ENCODE assay signal across 11 cellular contexts in the genomic region with DNA sequence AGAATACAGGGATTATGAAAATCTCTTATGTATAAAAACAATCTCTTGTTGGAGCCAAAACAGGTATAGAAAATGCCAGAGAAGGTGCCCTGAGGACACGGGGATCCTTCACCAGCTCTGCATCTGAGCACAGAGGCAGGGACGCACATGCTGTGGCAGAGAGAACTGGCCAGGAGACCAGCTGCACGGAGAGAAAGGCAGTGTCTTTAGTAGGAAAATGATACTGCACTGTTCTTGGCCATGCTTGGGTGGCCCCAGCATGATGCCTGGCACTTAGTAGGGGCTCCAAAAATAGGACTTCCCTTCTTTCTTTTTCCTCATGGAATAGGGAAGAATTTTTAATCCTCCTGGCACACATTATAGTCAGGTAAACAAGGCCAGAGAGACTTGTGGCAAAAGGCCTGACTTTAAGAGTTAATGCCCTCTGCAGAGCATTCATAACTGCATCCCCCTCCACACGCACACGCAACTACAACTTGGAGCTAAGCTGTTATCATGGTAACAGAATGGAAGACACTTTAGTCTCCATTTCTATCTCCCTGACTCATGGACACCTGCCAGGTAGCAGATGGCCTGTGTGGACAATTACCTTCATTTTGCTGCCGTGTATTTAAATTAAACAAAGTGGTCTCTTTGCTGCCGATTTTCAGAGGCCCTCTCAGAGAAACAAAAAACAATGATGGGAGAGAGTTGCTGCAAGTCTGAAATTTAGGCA. TPM values are rescaled to one million over a fixed set of nuclear protein-coding genes. Genes with fewer than 3 reads are reported as not detected.
A peak's percentile ranks its signal among the peaks of the same experiment; 100 is the strongest.
DNase-seq lines count a peak whose midpoint lies in the region; ATAC-seq and TF ChIP-seq lines count a peak whose summit lies in the region.
"Had no signal": no experiment of that assay in that cellular context is flagged by ENCODE, and none has a peak within 500 bp of the region (broad histone marks: within the 10 kb centered on the region; RNA-seq: fewer than 3 reads in every experiment).

No MANE protein-coding gene starts in this region.

- no peak overlapping the region for H3K4me3 Mint-ChIP-seq in brain
- H3K4me3 Mint-ChIP-seq: activated CD4-positive, alpha-beta T cell treated with anti-CD3 and anti-CD28 coated beads for 36 hours; CD4-positive, alpha-beta T cell had no signal

- peaks cover 7% of the 10 kb centered on the region for H3K27me3 Mint-ChIP-seq in brain
- H3K27me3 Mint-ChIP-seq: activated CD4-positive, alpha-beta T cell treated with anti-CD3 and anti-CD28 coated beads for 36 hours; CD4-positive, alpha-beta T cell had no signal

- ATAC-seq in GM21515 (IDR thresholded peaks at IDR 0.05; ENCODE audit: unreplicated experiment), result no peak
- no peak for ATAC-seq in HG03565 (IDR thresholded peaks at IDR 0.05; ENCODE audit: unreplicated experiment)
- no peak for ATAC-seq in GM19452 (IDR thresholded peaks at IDR 0.05; ENCODE audit: unreplicated experiment)
- ATAC-seq: activated CD4-positive, alpha-beta T cell treated with anti-CD3 and anti-CD28 coated beads for 36 hours; SK-N-SH treated with all-trans-retinoic acid at 6 μM for 48 hours had no signal

- no peaks in the 10 kb centered on the region for H3K9me3 Mint-ChIP-seq in brain
- H3K9me3 Mint-ChIP-seq: CD4-positive, alpha-beta T cell had no signal

- peak overlapping the region in 4 of 5 experiments; percentile 32 to 65 (median 48) for H3K27ac Mint-ChIP-seq in brain
- H3K27ac Mint-ChIP-seq: activated CD4-positive, alpha-beta T cell treated with anti-CD3 and anti-CD28 coated beads for 36 hours; CD4-positive, alpha-beta T cell had no signal

- peaks cover 19% of the 10 kb centered on the region for H3K36me3 Mint-ChIP-seq in brain

- H3K4me1 Mint-ChIP-seq in brain, result peaks cover 33% of the 10 kb centered on the region

- no peak for TF ChIP-seq CTCF in brain (conservative IDR thresholded peaks at IDR 0.05)

- TF ChIP-seq POLR2A in GM19193 (IDR thresholded peaks at IDR 0.05; ENCODE audit: extremely low read depth, insufficient read depth, insufficient read length), result peak; percentile 53

- DNase-seq in D341Med (ENCODE audit: low spot score), result peak; percentile 47
- peak; percentile 95 for DNase-seq in NCI-H2171 treated with DMSO at 0.1 percent for 48 hours (lab: John Stamatoyannopoulos, UW)
- no peak for DNase-seq in activated gamma-delta T cell treated with Interleukin-2 at 50 U/mL for 16 hours
- DNase-seq: activated CD4-positive, alpha-beta T cell treated with anti-CD3 and anti-CD28 coated beads for 36 hours; CD4-positive, alpha-beta T cell had no signal

RNA-seq across cellular contexts. Expression of gene DNMT3A, which starts 59.7 kb away (rescaled TPM):
- 27.7 TPM for polyA plus RNA-seq in brain (ENCODE audit: insufficient read depth, low read depth, low replicate concordance)
